Comparison of ENCODE assay signal across 16 cellular contexts in genomic region chr17:47299239-47299910, GRCh38. TPM values are rescaled to one million over a fixed set of nuclear protein-coding genes. Genes with fewer than 3 reads are reported as not detected.
"Had no signal": no experiment of that assay in that cellular context is flagged by ENCODE, and none has a peak within 500 bp of the region (broad histone marks: within the 10 kb centered on the region; RNA-seq: fewer than 3 reads in every experiment).

No MANE protein-coding gene starts in this region.

- H3K4me2 ChIP-seq: smooth muscle cell had no signal

- H3K36me3 ChIP-seq: upper lobe of left lung, uterus had no signal

- DNase-seq: effector memory CD4-positive, alpha-beta T cell; heart left ventricle; hippocampal formation; kidney glomerular epithelial cell; mammary epithelial cell; naive thymus-derived CD4-positive, alpha-beta T cell; stimulated activated CD4-positive, alpha-beta T cell treated with anti-CD3 and anti-CD28 coated beads, Interleukin-2, amount 100 ng/mL, for 48 hours; stimulated activated naive CD4-positive, alpha-beta T cell treated with Interleukin-2 at 50 U/mL for 16 hours; uterus had no signal

- H3K9me3 ChIP-seq: right atrium auricular region, uterus had no signal

- H3K4me1 ChIP-seq: upper lobe of left lung had no signal

- H3K27ac ChIP-seq: heart left ventricle, right atrium auricular region, upper lobe of left lung, uterus had no signal

- H3K4me3 Mint-ChIP-seq: naive thymus-derived CD4-positive, alpha-beta T cell had no signal

- H3K4me3 ChIP-seq: heart left ventricle, right atrium auricular region, smooth muscle cell, upper lobe of left lung, uterus had no signal

- ATAC-seq: esophagus mucosa; heart left ventricle; naive thymus-derived CD4-positive, alpha-beta T cell had no signal

- H3K27me3 ChIP-seq: heart left ventricle, right atrium auricular region, upper lobe of left lung, uterus had no signal

- FAIRE-seq: endometrium, frontal cortex had no signal

RNA-seq across cellular contexts. Expression of gene ITGB3, which starts 45.7 kb away (rescaled TPM):
- polyA plus RNA-seq: naive thymus-derived CD4-positive, alpha-beta T cell; neural cell had no signal
